In genomic region chr3:37967252-37967881, GRCh38 we compare ENCODE assay signal across 8 cellular contexts. TPM values are rescaled to one million over a fixed set of nuclear protein-coding genes. Genes with fewer than 3 reads are reported as not detected.
DNase-seq lines count a peak whose midpoint lies in the region; ATAC-seq and TF ChIP-seq lines count a peak whose summit lies in the region.

No MANE protein-coding gene starts in this region.

- H3K9me3 ChIP-seq in SJSA1 (replicated peaks) (no peaks in the 10 kb centered on the region), heart left ventricle (no peaks in the 10 kb centered on the region)

- CTCF ChIA-PET in activated naive CD4-positive, alpha-beta T cell treated with anti-CD3 and anti-CD28 coated beads for 36 hours (lab: Charles Lee): interaction anchor here (0.7 to 2.1 kb wide), 16 partner anchors 7 to 710 kb away, joined by 3 to 12 read pairs (median 4); no protein-coding TSS in a partner anchor

- peaks cover 4% of the 10 kb centered on the region for H3K4me1 Mint-ChIP-seq in activated naive CD4-positive, alpha-beta T cell treated with anti-CD3 and anti-CD28 coated beads for 36 hours (ENCODE audit: low read depth)

- no peak overlapping the region for H3K4me3 Mint-ChIP-seq in activated naive CD4-positive, alpha-beta T cell treated with anti-CD3 and anti-CD28 coated beads for 36 hours

- H3K27me3 Mint-ChIP-seq in activated naive CD4-positive, alpha-beta T cell treated with anti-CD3 and anti-CD28 coated beads for 36 hours (ENCODE audit: low read depth): no peaks in the 10 kb centered on the region

- H3K36me3 Mint-ChIP-seq in activated naive CD4-positive, alpha-beta T cell treated with anti-CD3 and anti-CD28 coated beads for 36 hours (ENCODE audit: low read depth): no peaks in the 10 kb centered on the region

- in situ Hi-C loops in GM13976 (cut with MboI; ENCODE audit: low sequenced_read_pairs, unreplicated experiment): no loop called here

- H3K4me1 ChIP-seq in SJSA1 (replicated peaks) (peaks cover 3% of the 10 kb centered on the region), heart left ventricle (peaks cover 0 to 49% (median 31%) of the 10 kb centered on the region in 12 donors)

- TF ChIP-seq POLR2A in heart left ventricle (IDR thresholded peaks at IDR 0.05): no peak

- peak; percentile 85 for ATAC-seq in HG03159 (IDR thresholded peaks at IDR 0.05; ENCODE audit: unreplicated experiment)
- peak; percentile 65 to 86 (median 76) for ATAC-seq in heart left ventricle
- ATAC-seq in HG03095 (IDR thresholded peaks at IDR 0.05; ENCODE audit: unreplicated experiment): no peak

- no peak overlapping the region for H3K27ac Mint-ChIP-seq in activated naive CD4-positive, alpha-beta T cell treated with anti-CD3 and anti-CD28 coated beads for 36 hours

- DNase-seq in A172 (ENCODE audit: low spot score) (peak; percentile 60), GM13976 (ENCODE audit: low spot score) (peak; percentile 76), SJSA1 (ENCODE audit: low read depth in 1 of 2, low spot score in 2 of 2) (peak; percentile 56 to 70), heart left ventricle (peak in 4 of 5 donors; percentile 62 to 76 (median 70)), pulmonary artery endothelial cell (ENCODE audit: low read depth, low spot score) (peak; percentile 30)
- peak; percentile 81 for DNase-seq in activated naive CD4-positive, alpha-beta T cell treated with anti-CD3 and anti-CD28 coated beads for 36 hours

- no peaks in the 10 kb centered on the region for H3K9me3 Mint-ChIP-seq in activated naive CD4-positive, alpha-beta T cell treated with anti-CD3 and anti-CD28 coated beads for 36 hours

- WGBS in heart left ventricle, 4 donors: 44 to 95% (median 55%) methylated on average over 2 to 7 of the region's 7 CpGs

- no peak overlapping the region for H3K4me3 ChIP-seq in SJSA1
- H3K4me3 ChIP-seq in heart left ventricle: no peak overlapping the region

- H3K27me3 ChIP-seq in SJSA1 (replicated peaks) (no peaks in the 10 kb centered on the region), heart left ventricle (no peaks in the 10 kb centered on the region)

- TF ChIP-seq CTCF in GM13976 (IDR thresholded peaks at IDR 0.05; ENCODE audit: borderline replicate concordance, control extremely low read depth, extremely low read depth, insufficient read depth, missing control alignments): peak; percentile 73
- TF ChIP-seq CTCF in heart left ventricle (IDR thresholded peaks at IDR 0.05): peak; percentile 72 to 90 (median 83)

- H3K27ac ChIP-seq in SJSA1 (no peak overlapping the region), heart left ventricle (peak overlapping the region in 4 of 12 donors; percentile 60 to 77 (median 73))

- intact Hi-C loops in activated naive CD4-positive, alpha-beta T cell treated with anti-CD3 and anti-CD28 coated beads for 36 hours (cut with micrococcal nuclease): loop anchor here (1.0 kb wide), 1 partner anchor 112 kb away; no protein-coding TSS in a partner anchor
- intact Hi-C loops in heart left ventricle (cut with DNase I): loop anchor here in 9 of 10 donors (1.0 to 2.0 kb wide), 2 partner anchors 112 to 113 kb away; no protein-coding TSS in a partner anchor

- H3K36me3 ChIP-seq in SJSA1: peaks cover 6% of the 10 kb centered on the region; the same call in 1 of the 2 replicates
- peaks cover 0 to 22% (median 14%) of the 10 kb centered on the region in 9 donors for H3K36me3 ChIP-seq in heart left ventricle

RNA-seq across cellular contexts. Expression of gene VILL, which starts 23.2 kb away (rescaled TPM):
- total RNA-seq in A172 (2014; rRNA removed; shearing (Covaris generic)): 0.07 and 1.7 TPM in 2 replicates
- total RNA-seq in SJSA1 (2014; rRNA removed; shearing (Covaris generic)): 0.13 and 0.16 TPM in 2 replicates
- 10 to 100 TPM; 13.7 to 14.2 TPM for total RNA-seq in activated naive CD4-positive, alpha-beta T cell treated with anti-CD3 and anti-CD28 coated beads for 36 hours
- 1 to 10 TPM; 1.1 to 6.3 (median 2.6) TPM for total RNA-seq in heart left ventricle
- 1 to 10 TPM; 2.7 to 3.4 TPM for polyA plus RNA-seq in heart left ventricle
- 5.6 and 8.1 TPM in 2 replicates for total RNA-seq in pulmonary artery endothelial cell

Comparison
In these comparisons a context has a peak if more than half of its experiments do, and no peak if none do; other contexts are left out.
1. DNase-seq: peak in every context shown above with its lines; median percentile 81 in activated naive CD4-positive, alpha-beta T cell treated with anti-CD3 and anti-CD28 coated beads for 36 hours; 76 in GM13976; 70 in heart left ventricle; 63 in SJSA1; 60 in A172; 30 in pulmonary artery endothelial cell.